Comparison of ENCODE assay signal across 10 cellular contexts in genomic region chr10:69845574-69846251, GRCh38. TPM values are rescaled to one million over a fixed set of nuclear protein-coding genes. Genes with fewer than 3 reads are reported as not detected.
DNase-seq lines count a peak whose midpoint lies in the region; ATAC-seq, FAIRE-seq and TF ChIP-seq lines count a peak whose summit lies in the region.
"Had no signal": no experiment of that assay in that cellular context is flagged by ENCODE, and none has a peak within 500 bp of the region (broad histone marks: within the 10 kb centered on the region; RNA-seq: fewer than 3 reads in every experiment).

No MANE protein-coding gene starts in this region.

- H3K4me3 Mint-ChIP-seq in WTC11: no peak overlapping the region

- peak overlapping the region; percentile 70; the same call in 1 of the 2 replicates for H3K27ac Mint-ChIP-seq in WTC11

- CTCF ChIA-PET in WTC11 (lab: Charles Lee): interaction anchor here (0.7 to 2.1 kb wide), 5 partner anchors 15 to 69 kb away, joined by 3 to 7 read pairs (median 4); no protein-coding TSS in a partner anchor

- H3F3A ChIP-seq in smooth muscle cell (ENCODE audit: low read depth): peaks cover 10% of the 10 kb centered on the region

- 26% methylated on average over 6 of the region's 6 CpGs for WGBS in smooth muscle cell (ENCODE audit: low lambda C conversion rate)

- peaks cover 11% of the 10 kb centered on the region for H3K4me1 ChIP-seq in left ventricle myocardium inferior
- peaks cover 32% of the 10 kb centered on the region for H3K4me1 ChIP-seq in smooth muscle cell (ENCODE audit: low read depth)

- H4K20me1 ChIP-seq in smooth muscle cell (ENCODE audit: low read depth): no peaks in the 10 kb centered on the region

- POLR2A ChIA-PET in WTC11 (lab: Charles Lee): no interaction called here

- intact Hi-C loops in left ventricle myocardium inferior (cut with micrococcal nuclease): no loop called here

- no peaks in the 10 kb centered on the region for H3K36me3 ChIP-seq in left ventricle myocardium inferior
- H3K36me3 ChIP-seq in smooth muscle cell (ENCODE audit: low read depth): no peaks in the 10 kb centered on the region

- H3K27me3 ChIP-seq in left ventricle myocardium inferior (ENCODE audit: low read depth): peaks cover 6% of the 10 kb centered on the region
- H3K27me3 ChIP-seq in smooth muscle cell (ENCODE audit: low read depth): no peaks in the 10 kb centered on the region

- H3K9me3 ChIP-seq in left ventricle myocardium inferior (replicated peaks) (no peaks in the 10 kb centered on the region), smooth muscle cell (replicated peaks; ENCODE audit: low read depth) (no peaks in the 10 kb centered on the region)

- no peaks in the 10 kb centered on the region for H3K9me3 Mint-ChIP-seq in WTC11

- H3K9ac ChIP-seq in smooth muscle cell (ENCODE audit: low read depth): no peak overlapping the region

- no peak overlapping the region for H2AFZ ChIP-seq in smooth muscle cell (ENCODE audit: low read depth)

- TF ChIP-seq POLR2A in H54 (IDR thresholded peaks at IDR 0.05; ENCODE audit: low read depth, low read length): no peak

- peak; percentile 82 for DNase-seq in H54 (ENCODE audit: insufficient read length, low spot score)
- DNase-seq in WTC11 (ENCODE audit: low spot score): no peak
- DNase-seq in left ventricle myocardium inferior: peak; percentile 62
- peak; percentile 31 for DNase-seq in smooth muscle cell (lab: John Stamatoyannopoulos, UW; ENCODE audit: unreplicated experiment)
- no peak for DNase-seq in SIG-M5 treated with dmso at 0.1 percent for 504 hours (lab: John Stamatoyannopoulos, UW; ENCODE audit: unreplicated experiment)
- no peak for DNase-seq in NOMO-1 (lab: John Stamatoyannopoulos, UW; ENCODE audit: unreplicated experiment in 2 of 2)
- DNase-seq: effector CD8-positive, alpha-beta T cell; KG1 had no signal

- ATAC-seq in WTC11 (no peak), GM21717 (IDR thresholded peaks at IDR 0.05; ENCODE audit: unreplicated experiment) (no peak), HG02870 (IDR thresholded peaks at IDR 0.05; ENCODE audit: unreplicated experiment) (no peak)

- peaks cover 6% of the 10 kb centered on the region for H3K27me3 Mint-ChIP-seq in WTC11 (ENCODE audit: low read depth)

- H3K4me3 ChIP-seq in left ventricle myocardium inferior (no peak overlapping the region), smooth muscle cell (no peak overlapping the region)

- peak; percentile 89 for FAIRE-seq in H54 (lab: Jason Lieb, UNC)

- TF ChIP-seq CTCF in WTC11 (IDR thresholded peaks at IDR 0.05) (no peak), left ventricle myocardium inferior (IDR thresholded peaks at IDR 0.05; ENCODE audit: borderline replicate concordance) (no peak), smooth muscle cell (IDR thresholded peaks at IDR 0.05; ENCODE audit: borderline replicate concordance, insufficient read depth, poor library complexity, severe bottlenecking) (no peak)

- H3K27ac ChIP-seq in left ventricle myocardium inferior (replicated peaks): no peak overlapping the region
- peak overlapping the region; percentile 63 for H3K27ac ChIP-seq in smooth muscle cell (ENCODE audit: low read depth)

- no peaks in the 10 kb centered on the region for H3K79me2 ChIP-seq in smooth muscle cell (ENCODE audit: low read depth)

- no peaks in the 10 kb centered on the region for H3K36me3 Mint-ChIP-seq in WTC11

- H3K4me1 Mint-ChIP-seq in WTC11: peaks cover 67% of the 10 kb centered on the region

- peak overlapping the region; percentile 69 for H3K4me2 ChIP-seq in smooth muscle cell

TF ChIP-seq in WTC11, 78 proteins besides CTCF, POLR2A, EP300 and RAD21:
- no peak for TF ChIP-seq SOX15 (CRISPR knock-in tag; IDR thresholded peaks at IDR 0.05)
- TF ChIP-seq E2F5 (CRISPR knock-in tag; IDR thresholded peaks at IDR 0.05): no peak

RNA-seq across cellular contexts. Expression of gene COL13A1, which starts 44.0 kb away (rescaled TPM):
- total RNA-seq in WTC11 (2021) (3.5 to 7.1 TPM (median 4.2 TPM) in 3 replicates), left ventricle myocardium inferior (2.5 TPM), smooth muscle cell (4.9 and 6.1 TPM in 2 replicates)
- polyA plus RNA-seq in smooth muscle cell: 11.6 and 15.0 TPM in 2 replicates

Comparison
In these comparisons a context has a peak if more than half of its experiments do, and no peak if none do; other contexts are left out.
1. DNase-seq: peak in H54 (single experiment), left ventricle myocardium inferior (single experiment) and smooth muscle cell (single experiment); none in WTC11 (single experiment), SIG-M5 treated with dmso at 0.1 percent for 504 hours (single experiment) and NOMO-1 (0 of 2).